In the genomic region with DNA sequence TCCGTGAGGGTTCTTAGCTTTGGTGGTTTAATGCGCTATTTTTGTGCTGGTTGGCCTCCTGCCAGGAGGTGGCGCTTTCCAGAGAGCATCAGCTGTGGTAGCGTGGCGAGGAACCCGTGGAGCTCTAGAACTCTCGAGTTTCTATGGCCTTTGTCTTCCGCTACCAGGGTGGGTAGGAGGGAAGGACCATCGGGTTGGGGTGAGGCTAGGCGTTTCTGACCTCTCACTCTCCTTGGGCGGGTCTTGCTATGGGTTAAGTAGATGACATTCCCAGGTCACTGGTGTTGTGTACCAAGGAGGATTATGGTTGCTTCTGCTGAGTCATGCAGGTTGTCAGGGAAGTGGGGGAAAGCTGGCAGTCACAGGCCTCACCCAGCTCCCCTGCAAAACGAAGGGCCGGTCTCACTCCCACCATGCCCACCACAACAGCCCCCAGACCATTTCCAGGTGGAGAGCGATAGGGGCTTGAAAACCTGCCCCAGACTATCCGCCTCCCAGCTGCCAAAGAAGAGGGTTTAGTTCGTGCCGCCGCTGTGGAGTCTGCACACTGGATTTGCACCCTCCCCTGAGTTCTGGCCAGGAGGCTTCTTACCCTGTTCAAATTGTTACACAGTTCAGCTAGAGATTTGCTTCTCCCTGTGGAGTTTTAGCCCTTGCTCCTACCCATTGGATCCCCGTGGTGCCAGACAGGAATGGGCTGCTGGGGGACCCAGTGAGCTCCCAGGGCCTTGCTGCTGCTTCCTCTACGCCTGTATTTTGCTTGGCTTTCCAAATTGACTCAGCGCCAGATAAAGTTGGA, we compare ENCODE assay signal across 9 cellular contexts. TPM values are rescaled to one million over a fixed set of nuclear protein-coding genes. Genes with fewer than 3 reads are reported as not detected.
A peak's percentile ranks its signal among the peaks of the same experiment; 100 is the strongest.
DNase-seq lines count a peak whose midpoint lies in the region; ATAC-seq and TF ChIP-seq lines count a peak whose summit lies in the region.
"Had no signal": no experiment of that assay in that cellular context is flagged by ENCODE, and none has a peak within 500 bp of the region (broad histone marks: within the 10 kb centered on the region; RNA-seq: fewer than 3 reads in every experiment).

No MANE protein-coding gene starts in this region.

- no peak overlapping the region for H3K27ac ChIP-seq in CD8-positive, alpha-beta T cell (ENCODE audit: low read depth, low read length)
- H3K27ac ChIP-seq: HL-60 had no signal

- peaks cover 20% of the 10 kb centered on the region for H3K36me3 Mint-ChIP-seq in CD8-positive, alpha-beta T cell
- peaks cover 0 to 33% (median 16%) of the 10 kb centered on the region in 3 donors for H3K36me3 Mint-ChIP-seq in naive thymus-derived CD8-positive, alpha-beta T cell

- no peak overlapping the region for H3K4me3 ChIP-seq in CD8-positive, alpha-beta T cell (ENCODE audit: low read depth, low read length)
- H3K4me3 ChIP-seq in NB4 (ENCODE audit: low read depth, low read length), result no peak overlapping the region

- CTCF ChIA-PET in CD8-positive, alpha-beta T cell (lab: Charles Lee), result interaction anchor here (1.1 to 2.0 kb wide), 4 partner anchors 24 to 249 kb away, joined by 3 to 4 read pairs (median 3); no protein-coding TSS in a partner anchor

- no peaks in the 10 kb centered on the region for H3K4me1 ChIP-seq in CD8-positive, alpha-beta T cell (ENCODE audit: insufficient read depth, low read length)

- TF ChIP-seq POLR2A in NB4 (IDR thresholded peaks at IDR 0.05; ENCODE audit: extremely low read depth, insufficient read length), result no peak

- no peak for ATAC-seq in CD8-positive, alpha-beta T cell
- peak; percentile 50 for ATAC-seq in naive thymus-derived CD8-positive, alpha-beta T cell

- in situ Hi-C loops in G401 (cut with HindIII; ENCODE audit: low sequenced_read_pairs), result no loop called here

- TF ChIP-seq CTCF in CD8-positive, alpha-beta T cell (IDR thresholded peaks at IDR 0.05), result no peak
- peak; percentile 24 for TF ChIP-seq CTCF in NB4 (IDR thresholded peaks at IDR 0.05; ENCODE audit: low read depth, low read length)

- POLR2A ChIA-PET in CD8-positive, alpha-beta T cell (lab: Charles Lee), result no interaction called here
- POLR2A ChIA-PET in naive thymus-derived CD8-positive, alpha-beta T cell (lab: Charles Lee), result no interaction called here

- peak overlapping the region; percentile 32 for H3K4me3 Mint-ChIP-seq in CD8-positive, alpha-beta T cell
- peak overlapping the region in 9 of 10 donors; percentile 60 to 86 (median 70) for H3K4me3 Mint-ChIP-seq in naive thymus-derived CD8-positive, alpha-beta T cell

- H3K36me3 ChIP-seq in CD8-positive, alpha-beta T cell (ENCODE audit: insufficient read depth, low read length), result no peaks in the 10 kb centered on the region

- H3K27me3 Mint-ChIP-seq in CD8-positive, alpha-beta T cell (ENCODE audit: low read depth), result no peaks in the 10 kb centered on the region
- no peaks in the 10 kb centered on the region for H3K27me3 Mint-ChIP-seq in naive thymus-derived CD8-positive, alpha-beta T cell

- no peak overlapping the region for H3K27ac Mint-ChIP-seq in CD8-positive, alpha-beta T cell
- H3K27ac Mint-ChIP-seq in naive thymus-derived CD8-positive, alpha-beta T cell, result peak overlapping the region in 5 of 10 donors; percentile 29 to 88 (median 71)

- no peaks in the 10 kb centered on the region for H3K9me3 Mint-ChIP-seq in CD8-positive, alpha-beta T cell
- no peaks in the 10 kb centered on the region for H3K9me3 Mint-ChIP-seq in naive thymus-derived CD8-positive, alpha-beta T cell

- peak in 2 of 7 experiments; percentile 30 to 54 for DNase-seq in CD8-positive, alpha-beta T cell
- DNase-seq in NB4 (ENCODE audit: low read depth) (no peak), amniotic epithelial cell (ENCODE audit: low read depth) (peak; percentile 59), NCI-H2171 (lab: John Stamatoyannopoulos, UW) (no peak), G401 (ENCODE audit: low spot score) (no peak), NCI-H526 treated with DMSO at 0.1 percent for 48 hours (lab: John Stamatoyannopoulos, UW) (no peak), AG08396 (ENCODE audit: low spot score) (no peak)
- peak in 5 of 10 donors; percentile 18 to 44 (median 27) for DNase-seq in naive thymus-derived CD8-positive, alpha-beta T cell

- no peaks in the 10 kb centered on the region for H3K27me3 ChIP-seq in CD8-positive, alpha-beta T cell (ENCODE audit: insufficient read depth, low read length)

- no peaks in the 10 kb centered on the region for H3K9me3 ChIP-seq in CD8-positive, alpha-beta T cell (ENCODE audit: low read length)

- intact Hi-C loops in CD8-positive, alpha-beta T cell (cut with DNase I, micrococcal nuclease), result no loop called here

- H3K4me1 Mint-ChIP-seq in CD8-positive, alpha-beta T cell (ENCODE audit: low read depth), result no peaks in the 10 kb centered on the region
- peaks cover 0 to 15% (median 5%) of the 10 kb centered on the region in 4 donors for H3K4me1 Mint-ChIP-seq in naive thymus-derived CD8-positive, alpha-beta T cell

RNA-seq across cellular contexts. Expression of a gene that starts 21.9 kb away (rescaled TPM):
- total RNA-seq in CD8-positive, alpha-beta T cell, result 1 to 10 TPM; 3.8 to 4.1 TPM
- total RNA-seq in naive thymus-derived CD8-positive, alpha-beta T cell, result 1 to 10 TPM; 6.8 to 7.2 TPM
- 1 to 10 TPM; 1.9 to 2.4 (median 2.4) TPM for polyA plus RNA-seq in naive thymus-derived CD8-positive, alpha-beta T cell
- 5.3 and 7.8 TPM in 2 replicates for total RNA-seq in G401 (2014; rRNA removed; shearing (Covaris generic))

RNA-seq across cellular contexts. Expression of a gene that starts 22.1 kb away (rescaled TPM):
- total RNA-seq in CD8-positive, alpha-beta T cell, result 10 to 100 TPM; 14.1 to 14.4 TPM
- 10 to 100 TPM; 23.6 to 24.2 TPM for total RNA-seq in naive thymus-derived CD8-positive, alpha-beta T cell
- polyA plus RNA-seq in naive thymus-derived CD8-positive, alpha-beta T cell, result 10 to 100 TPM; 14.6 to 18.9 (median 16.3) TPM
- 37.4 and 46.3 TPM in 2 replicates for total RNA-seq in G401 (2014; rRNA removed; shearing (Covaris generic))
